Comparison of ENCODE assay signal across 15 cellular contexts in the genomic region with DNA sequence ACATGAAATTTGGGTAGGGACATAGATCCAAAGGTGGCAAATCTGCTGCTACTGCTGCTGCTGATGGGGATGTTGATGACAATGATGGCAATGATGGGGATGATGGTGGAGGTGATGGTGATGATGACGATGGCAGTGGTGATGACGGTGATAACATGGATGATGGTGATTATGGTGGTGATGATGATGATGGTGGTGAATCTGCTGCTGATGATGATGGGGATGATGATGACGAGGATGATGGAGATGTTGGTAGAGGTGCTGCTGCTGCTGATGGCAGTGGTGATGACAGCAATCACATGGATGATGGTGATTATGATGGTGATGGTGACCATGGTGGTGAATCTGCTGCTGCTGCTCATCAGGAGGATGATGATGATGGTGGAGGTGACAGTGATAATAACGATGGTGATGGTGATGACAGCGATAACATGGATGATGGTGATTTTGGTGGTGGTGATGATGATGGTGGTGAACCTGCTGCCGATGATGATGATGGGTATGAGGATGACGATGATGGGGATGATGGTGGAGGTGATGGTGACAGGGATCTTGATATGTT.
A peak's percentile ranks its signal among the peaks of the same experiment; 100 is the strongest.
DNase-seq lines count a peak whose midpoint lies in the region; FAIRE-seq and TF ChIP-seq lines count a peak whose summit lies in the region.
"Had no signal": no experiment of that assay in that cellular context is flagged by ENCODE, and none has a peak within 500 bp of the region (broad histone marks: within the 10 kb centered on the region; RNA-seq: fewer than 3 reads in every experiment).

No MANE protein-coding gene starts in this region.

- H3K23me2 ChIP-seq in H9 (ENCODE audit: insufficient read length, low read depth, low read length, poor library complexity, severe bottlenecking), result no peaks in the 10 kb centered on the region

- no peak overlapping the region for H3K9ac ChIP-seq in H9 (ENCODE audit: extremely low read depth, insufficient read length, low read length)
- H3K9ac ChIP-seq: BLaER1 treated with 17β-estradiol and CSF1 and Interleukin-3, amounts not matched to agents 10 nM and 100 nM had no signal

- no peak overlapping the region for H3K4me3 Mint-ChIP-seq in H9
- H3K4me3 Mint-ChIP-seq: B cell; CD8-positive, alpha-beta T cell; HFFc6 had no signal

- no peak overlapping the region for H2BK12ac ChIP-seq in H9 (ENCODE audit: insufficient read length, low read depth, low read length)

- peak overlapping the region; percentile 80 for H4K8ac ChIP-seq in H9 (replicated peaks; ENCODE audit: insufficient read length, low read depth, low read length)

- no peak overlapping the region for H2BK15ac ChIP-seq in H9 (ENCODE audit: low read depth, low read length)

- H2BK20ac ChIP-seq in H9 (ENCODE audit: low read depth, low read length, poor library complexity, severe bottlenecking), result no peak overlapping the region

- peaks cover 3% of the 10 kb centered on the region for H4K20me1 ChIP-seq in H9 (ENCODE audit: control insufficient read depth, insufficient read depth, insufficient read length)

- peaks cover 2% of the 10 kb centered on the region for H3K27me3 Mint-ChIP-seq in H9 (ENCODE audit: low read depth)

- no peak overlapping the region for H3K4ac ChIP-seq in H9 (ENCODE audit: low read depth, low read length)

- TF ChIP-seq POLR2A in spleen (IDR thresholded peaks at IDR 0.05) (no peak), thyroid gland (IDR thresholded peaks at IDR 0.05) (no peak), esophagus squamous epithelium (IDR thresholded peaks at IDR 0.05) (no peak)

- TF ChIP-seq CTCF in H9 (conservative IDR thresholded peaks at IDR 0.05), result no peak
- no peak for TF ChIP-seq CTCF in bronchial epithelial cell (IDR thresholded peaks at IDR 0.05; ENCODE audit: insufficient read depth, low read length, severe bottlenecking)
- TF ChIP-seq CTCF in spleen (IDR thresholded peaks at IDR 0.05 in 8 of 11, conservative IDR thresholded peaks at IDR 0.05 in 3 of 11), result no peak
- no peak for TF ChIP-seq CTCF in thyroid gland (IDR thresholded peaks at IDR 0.05)
- no peak for TF ChIP-seq CTCF in esophagus squamous epithelium (IDR thresholded peaks at IDR 0.05)

- H3K4me3 ChIP-seq in bronchial epithelial cell (ENCODE audit: low read depth, low read length), result no peak overlapping the region
- no peak overlapping the region for H3K4me3 ChIP-seq in spleen
- H3K4me3 ChIP-seq in thyroid gland (replicated peaks in 1 of 3), result no peak overlapping the region
- no peak overlapping the region for H3K4me3 ChIP-seq in esophagus squamous epithelium
- H3K4me3 ChIP-seq: BLaER1 treated with 17β-estradiol and CSF1 and Interleukin-3, amounts not matched to agents 10 nM and 100 nM had no signal

- H3K4me2 ChIP-seq in H9 (ENCODE audit: insufficient read depth, insufficient read length, low read length), result no peak overlapping the region
- H3K4me2 ChIP-seq: BLaER1 treated with 17β-estradiol and CSF1 and Interleukin-3, amounts not matched to agents 10 nM and 100 nM had no signal

- H3K27me3 ChIP-seq in H9 (ENCODE audit: insufficient read depth, low read length), result no peaks in the 10 kb centered on the region; the same call in 1 of the 2 replicates
- peaks cover 2% of the 10 kb centered on the region for H3K27me3 ChIP-seq in bronchial epithelial cell (ENCODE audit: control insufficient read depth, insufficient read depth, low read length)
- no peaks in the 10 kb centered on the region for H3K27me3 ChIP-seq in spleen (replicated peaks in 1 of 7)
- no peaks in the 10 kb centered on the region for H3K27me3 ChIP-seq in thyroid gland
- H3K27me3 ChIP-seq in esophagus squamous epithelium, result peaks cover 0 to 11% (median 0%) of the 10 kb centered on the region in 4 donors
- H3K27me3 ChIP-seq: BLaER1 treated with 17β-estradiol and CSF1 and Interleukin-3, amounts not matched to agents 10 nM and 100 nM had no signal

- no CpG with 5 or more reads among the region's 7 CpGs for WGBS in H9 (ENCODE audit: extremely low coverage, insufficient read length, low lambda C conversion rate)
- 83 to 96% (median 92%) methylated on average over 6 to 7 of the region's 7 CpGs for WGBS in spleen, 5 donors
- 81 to 84% methylated on average over 7 of the region's 7 CpGs for WGBS in thyroid gland, 2 donors
- WGBS in esophagus squamous epithelium, 2 donors, result 88 to 91% methylated on average over 6 of the region's 7 CpGs

- H3K9me3 ChIP-seq in H9 (ENCODE audit: control insufficient read depth, low read depth, low read length) (peaks cover 4% of the 10 kb centered on the region), spleen (peaks cover 0 to 10% (median 0%) of the 10 kb centered on the region in 8 donors), thyroid gland (no peaks in the 10 kb centered on the region), esophagus squamous epithelium (no peaks in the 10 kb centered on the region)

- intact Hi-C loops in spleen (cut with DNase I; ENCODE audit: low total_unique reads), result loop anchor here (5.0 kb wide), 1 partner anchor 43 kb away; no protein-coding TSS in a partner anchor
- intact Hi-C loops in thyroid gland (cut with DNase I), result no loop called here
- intact Hi-C loops in esophagus squamous epithelium (cut with DNase I), result no loop called here

- H3K27ac ChIP-seq in H9 (ENCODE audit: insufficient read length, low read depth, low read length) (no peak overlapping the region), spleen (no peak overlapping the region), thyroid gland (no peak overlapping the region), esophagus squamous epithelium (no peak overlapping the region)
- H3K27ac ChIP-seq: BLaER1 treated with 17β-estradiol and CSF1 and Interleukin-3, amounts not matched to agents 10 nM and 100 nM had no signal

- no peak overlapping the region for H3K27ac Mint-ChIP-seq in H9
- H3K27ac Mint-ChIP-seq: B cell; CD8-positive, alpha-beta T cell; HFFc6 had no signal

- H3K4me1 Mint-ChIP-seq in H9, result 0 out of 4 replicates have a peak, but pooled peaks cover 3% of the 10 kb centered on the region in 2 experiments
- H3K4me1 Mint-ChIP-seq: B cell had no signal

- H3K36me3 ChIP-seq in bronchial epithelial cell (ENCODE audit: control insufficient read depth, insufficient read depth, low read length), result no peaks in the 10 kb centered on the region
- no peaks in the 10 kb centered on the region for H3K36me3 ChIP-seq in spleen
- H3K36me3 ChIP-seq in thyroid gland, result no peaks in the 10 kb centered on the region
- no peaks in the 10 kb centered on the region for H3K36me3 ChIP-seq in esophagus squamous epithelium
- H3K36me3 ChIP-seq: BLaER1 treated with 17β-estradiol and CSF1 and Interleukin-3, amounts not matched to agents 10 nM and 100 nM had no signal

- H4K91ac ChIP-seq in H9 (ENCODE audit: insufficient read length, low read depth, low read length), result no peak overlapping the region

- no peak overlapping the region for H2BK5ac ChIP-seq in H9 (ENCODE audit: insufficient read length, low read length)

- no peak overlapping the region for H4K5ac ChIP-seq in H9 (ENCODE audit: insufficient read length, low read depth, low read length)

- no peaks in the 10 kb centered on the region for H3K79me2 ChIP-seq in H9 (ENCODE audit: insufficient read depth, low read length)

- peaks cover 0 to 6% (median 5%) of the 10 kb centered on the region in 3 experiments; a peak in 4 of 7 replicates for H3K36me3 Mint-ChIP-seq in H9 (ENCODE audit: insufficient read depth in 1 of 3, low read depth in 3 of 3)
- H3K36me3 Mint-ChIP-seq: CD8-positive, alpha-beta T cell had no signal

- H3K56ac ChIP-seq in H9 (ENCODE audit: insufficient read length, low read depth, low read length), result no peak overlapping the region

- FAIRE-seq in HTR-8/SVneo (lab: Jason Lieb, UNC) (peak; percentile 89), bronchial epithelial cell (lab: Jason Lieb, UNC) (peak; percentile 98)

- no peak overlapping the region for H3T11ph ChIP-seq in H9 (ENCODE audit: low read length)

- no peak overlapping the region for H3K14ac ChIP-seq in H9 (ENCODE audit: insufficient read depth, low read length)

- H3K18ac ChIP-seq in H9 (ENCODE audit: insufficient read length, low read depth, low read length), result no peak overlapping the region

- H2AK5ac ChIP-seq in H9 (ENCODE audit: insufficient read length, low read length), result no peak overlapping the region

- peaks cover 6 to 8% of the 10 kb centered on the region in 2 experiments for H3K9me3 Mint-ChIP-seq in H9
- H3K9me3 Mint-ChIP-seq: CD8-positive, alpha-beta T cell; HFFc6 had no signal

- no peak overlapping the region for H3K23ac ChIP-seq in H9 (ENCODE audit: insufficient read length, low read depth, low read length)

- no peaks in the 10 kb centered on the region for H3K4me1 ChIP-seq in H9 (ENCODE audit: insufficient read depth, low read length)
- peaks cover 3 to 34% (median 21%) of the 10 kb centered on the region in 6 donors for H3K4me1 ChIP-seq in spleen
- no peaks in the 10 kb centered on the region for H3K4me1 ChIP-seq in thyroid gland
- H3K4me1 ChIP-seq in esophagus squamous epithelium, result no peaks in the 10 kb centered on the region

- no peak overlapping the region for H2BK120ac ChIP-seq in H9 (ENCODE audit: low read depth, low read length, poor library complexity, severe bottlenecking)

- H2AFZ ChIP-seq in H9 (ENCODE audit: low read length), result no peak overlapping the region

- H3K79me1 ChIP-seq in H9 (ENCODE audit: insufficient read depth, low read depth, low read length, poor library complexity, severe bottlenecking), result no peaks in the 10 kb centered on the region

- DNase-seq in H9, result no peak
- no peak for DNase-seq in HTR-8/SVneo (ENCODE audit: insufficient read length, low spot score)
- no peak for DNase-seq in bronchial epithelial cell (ENCODE audit: low read depth)
- peak; percentile 14 for DNase-seq in spleen
- DNase-seq in activated CD4-positive, alpha-beta T cell treated with anti-CD3 and anti-CD28 coated beads for 1 hour, result no peak
- no peak for DNase-seq in thyroid gland
- no peak for DNase-seq in esophagus squamous epithelium (lab: John Stamatoyannopoulos, UW)
- DNase-seq: Calu3; CD8-positive, alpha-beta T cell; DMS79 treated with DMSO at 0.1 percent for 48 hours; GF-D8; HCEC 1CT; HFFc6 had no signal
